9 cellular contexts compared by ENCODE assay signal in the genomic region with DNA sequence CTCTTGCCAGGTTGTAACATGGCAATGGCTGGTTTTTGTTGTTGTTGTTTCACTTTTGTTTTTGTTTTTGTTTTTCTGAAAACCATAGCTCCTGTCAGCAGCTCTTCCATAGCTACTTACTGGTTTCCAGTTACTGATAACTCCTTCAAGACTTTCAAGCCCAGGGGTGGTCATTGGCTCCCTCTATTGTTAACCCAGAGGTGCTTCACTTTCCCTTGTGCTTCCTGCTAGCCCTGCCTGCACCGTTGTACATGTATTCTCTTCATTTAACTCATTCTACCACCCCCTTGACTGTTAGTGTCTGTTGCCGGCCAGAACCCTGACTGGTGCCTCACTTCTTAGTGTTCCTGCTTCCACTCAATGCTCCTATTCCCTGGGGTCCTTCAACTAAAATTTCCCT. TPM values are rescaled to one million over a fixed set of nuclear protein-coding genes. Genes with fewer than 3 reads are reported as not detected.
DNase-seq lines count a peak whose midpoint lies in the region; ATAC-seq and TF ChIP-seq lines count a peak whose summit lies in the region.
"Had no signal": no experiment of that assay in that cellular context is flagged by ENCODE, and none has a peak within 500 bp of the region (broad histone marks: within the 10 kb centered on the region; RNA-seq: fewer than 3 reads in every experiment).

No MANE protein-coding gene starts in this region.

- TF ChIP-seq CTCF in GM13977 (IDR thresholded peaks at IDR 0.05; ENCODE audit: extremely low read depth, insufficient read depth, missing control alignments), result peak; percentile 55
- TF ChIP-seq CTCF in endodermal cell (conservative IDR thresholded peaks at IDR 0.05), result peak; percentile 85

- H3K27me3 ChIP-seq in HAP-1 (ENCODE audit: low read depth) (no peaks in the 10 kb centered on the region), MG63 (no peaks in the 10 kb centered on the region; the same call in 1 of the 2 replicates), endodermal cell (ENCODE audit: control insufficient read depth, insufficient read depth, low read length, poor library complexity, severe bottlenecking) (no peaks in the 10 kb centered on the region), right cardiac atrium (ENCODE audit: control insufficient read depth, insufficient read depth) (no peaks in the 10 kb centered on the region)

- no peak overlapping the region for H3K9ac ChIP-seq in endodermal cell (ENCODE audit: extremely low read depth, low read length, poor library complexity, severe bottlenecking)

- H3K4me1 ChIP-seq in HAP-1, result peaks cover 7% of the 10 kb centered on the region
- H3K4me1 ChIP-seq in endodermal cell (ENCODE audit: control insufficient read depth, insufficient read depth, low read length), result no peaks in the 10 kb centered on the region
- H3K4me1 ChIP-seq in right cardiac atrium (ENCODE audit: control insufficient read depth, insufficient read depth, low read length), result no peaks in the 10 kb centered on the region

- H3K36me3 ChIP-seq in HAP-1 (replicated peaks) (no peaks in the 10 kb centered on the region), MG63 (no peaks in the 10 kb centered on the region), endodermal cell (ENCODE audit: control insufficient read depth, insufficient read depth, low read length) (no peaks in the 10 kb centered on the region)

- DNase-seq in GM13977 (ENCODE audit: low spot score) (peak; percentile 23), HAP-1 (ENCODE audit: low spot score in 2 of 2) (peak; percentile 57 to 69), MG63 (peak; percentile 26), endodermal cell (peak; percentile 82), right cardiac atrium (no peak), NCI-H1694 (lab: John Stamatoyannopoulos, UW) (no peak)
- no peak for DNase-seq in stimulated activated naive B cell treated with anti-CD40 and anti-IgM and Interleukin-4, amounts not matched to agents 10 μg/mL and 1 μg/mL and 100 μg/mL, for 72 hours

- H3K4me3 Mint-ChIP-seq in endodermal cell, result no peak overlapping the region
- H3K4me3 Mint-ChIP-seq in stimulated activated naive B cell treated with anti-CD40 and anti-IgM and Interleukin-4, amounts not matched to agents 10 μg/mL and 1 μg/mL and 100 μg/mL, for 72 hours, result no peak overlapping the region

- ATAC-seq in activated CD4-positive, CD25-positive, alpha-beta regulatory T cell treated with anti-CD3 and anti-CD28 coated beads, Interleukin-2, amount 50 U/mL, for 24 hours, result peak; percentile 71 to 77
- ATAC-seq in stimulated activated naive B cell treated with anti-CD40 and anti-IgM and Interleukin-4, amounts not matched to agents 10 μg/mL and 1 μg/mL and 100 μg/mL, for 72 hours (replicated peaks), result peak; percentile 47 to 67
- no peak for ATAC-seq in right cardiac atrium

- H3K27me3 Mint-ChIP-seq in endodermal cell (ENCODE audit: insufficient read depth), result no peaks in the 10 kb centered on the region
- H3K27me3 Mint-ChIP-seq in stimulated activated naive B cell treated with anti-CD40 and anti-IgM and Interleukin-4, amounts not matched to agents 10 μg/mL and 1 μg/mL and 100 μg/mL, for 72 hours, result no peaks in the 10 kb centered on the region

- no peak overlapping the region for H3K27ac Mint-ChIP-seq in endodermal cell
- no peak overlapping the region for H3K27ac Mint-ChIP-seq in stimulated activated naive B cell treated with anti-CD40 and anti-IgM and Interleukin-4, amounts not matched to agents 10 μg/mL and 1 μg/mL and 100 μg/mL, for 72 hours

- in situ Hi-C loops in GM13977 (cut with MboI; ENCODE audit: low pct_unique_long_range_greater_than_20kb, low sequenced_read_pairs, unreplicated experiment), result no loop called here
- in situ Hi-C loops in HAP-1 (cut with MboI; ENCODE audit: low sequenced_read_pairs), result no loop called here

- H3K27ac ChIP-seq in endodermal cell (ENCODE audit: low read depth, low read length), result no peak overlapping the region
- no peak overlapping the region for H3K27ac ChIP-seq in right cardiac atrium (ENCODE audit: low read length)
- H3K27ac ChIP-seq: skin epidermis had no signal

- 24 to 45% methylated on average over 2 of the region's 2 CpGs for WGBS in endodermal cell (ENCODE audit: insufficient coverage in 1 of 2, insufficient read length in 1 of 2), 2 experiments
- 20% methylated on average over 2 of the region's 2 CpGs for WGBS in right cardiac atrium

- H3K4me1 Mint-ChIP-seq in endodermal cell, result peaks cover 9% of the 10 kb centered on the region
- peaks cover 0 to 8% of the 10 kb centered on the region in 2 donors for H3K4me1 Mint-ChIP-seq in stimulated activated naive B cell treated with anti-CD40 and anti-IgM and Interleukin-4, amounts not matched to agents 10 μg/mL and 1 μg/mL and 100 μg/mL, for 72 hours

- peaks cover 4% of the 10 kb centered on the region for H3K9me3 Mint-ChIP-seq in endodermal cell
- H3K9me3 Mint-ChIP-seq in stimulated activated naive B cell treated with anti-CD40 and anti-IgM and Interleukin-4, amounts not matched to agents 10 μg/mL and 1 μg/mL and 100 μg/mL, for 72 hours, result peaks cover 0 to 2% of the 10 kb centered on the region in 2 donors

- no peaks in the 10 kb centered on the region for H3K36me3 Mint-ChIP-seq in endodermal cell (ENCODE audit: low read depth)
- H3K36me3 Mint-ChIP-seq in stimulated activated naive B cell treated with anti-CD40 and anti-IgM and Interleukin-4, amounts not matched to agents 10 μg/mL and 1 μg/mL and 100 μg/mL, for 72 hours, result no peaks in the 10 kb centered on the region

- intact Hi-C loops in right cardiac atrium (cut with DNase I), result no loop called here

- H3K4me3 ChIP-seq in HAP-1 (no peak overlapping the region), MG63 (no peak overlapping the region), endodermal cell (ENCODE audit: low read length) (no peak overlapping the region), right cardiac atrium (ENCODE audit: low read length) (no peak overlapping the region)
- H3K4me3 ChIP-seq: skin epidermis had no signal

- H3K9me3 ChIP-seq in HAP-1, result no peaks in the 10 kb centered on the region
- H3K9me3 ChIP-seq in MG63, result no peaks in the 10 kb centered on the region
- H3K9me3 ChIP-seq in endodermal cell (ENCODE audit: control insufficient read depth, low read length), result no peaks in the 10 kb centered on the region
- H3K9me3 ChIP-seq in right cardiac atrium (ENCODE audit: control insufficient read depth, low read length), result no peaks in the 10 kb centered on the region

RNA-seq across cellular contexts. Expression of a gene that starts 4.2 kb away (rescaled TPM):
- not detected in 2 replicates for total RNA-seq in MG63 (2014; rRNA removed; shearing (Covaris generic); ENCODE audit: low replicate concordance)
- total RNA-seq in endodermal cell, result not detected
- polyA plus RNA-seq in endodermal cell (2013, experiment 1 of 2), result not detected
- not detected for polyA plus RNA-seq in endodermal cell (2013, experiment 2 of 2)
- under 1 TPM in 3 of 4 donors, not detected in 1; 0.18 to 0.31 (median 0.20) TPM for total RNA-seq in right cardiac atrium
- polyA plus RNA-seq in right cardiac atrium, result not detected

Comparison
In these comparisons a context has a peak if more than half of its experiments do, and no peak if none do; other contexts are left out.
1. DNase-seq: peak in GM13977 (single experiment), HAP-1 (2 of 2), MG63 (single experiment) and endodermal cell (single experiment); none in stimulated activated naive B cell treated with anti-CD40 and anti-IgM and Interleukin-4, amounts not matched to agents 10 μg/mL and 1 μg/mL and 100 μg/mL, for 72 hours (single experiment), right cardiac atrium (0 of 3) and NCI-H1694 (single experiment).
2. ATAC-seq: peak in activated CD4-positive, CD25-positive, alpha-beta regulatory T cell treated with anti-CD3 and anti-CD28 coated beads, Interleukin-2, amount 50 U/mL, for 24 hours (2 of 2) and stimulated activated naive B cell treated with anti-CD40 and anti-IgM and Interleukin-4, amounts not matched to agents 10 μg/mL and 1 μg/mL and 100 μg/mL, for 72 hours (2 of 2); none in right cardiac atrium (0 of 2).